1 cellular context compared by ENCODE assay signal in genomic region chr7:10981317-10981716, GRCh38.
TF ChIP-seq lines count a peak whose summit lies in the region.

No MANE protein-coding gene starts in this region.

TF ChIP-seq in K562, 482 proteins besides CTCF, POLR2A, EP300 and RAD21 (continued from another document):
- no peak for TF ChIP-seq ZNF592 (IDR thresholded peaks at IDR 0.05)
- no peak for TF ChIP-seq TCF7 (IDR thresholded peaks at IDR 0.05; ENCODE audit: borderline replicate concordance)
- TF ChIP-seq ZNF764 (CRISPR knock-in tag; IDR thresholded peaks at IDR 0.05; ENCODE audit: low read depth): no peak
- TF ChIP-seq SMAD4 (CRISPR knock-in tag; conservative IDR thresholded peaks at IDR 0.05): no peak
- TF ChIP-seq ZNF655 (CRISPR knock-in tag; IDR thresholded peaks at IDR 0.05): no peak
- TF ChIP-seq HMG20A (CRISPR knock-in tag; conservative IDR thresholded peaks at IDR 0.05): no peak
- no peak for TF ChIP-seq ZBTB9 (CRISPR knock-in tag; IDR thresholded peaks at IDR 0.05)
- TF ChIP-seq ZBTB49 (CRISPR knock-in tag; IDR thresholded peaks at IDR 0.05; ENCODE audit: borderline replicate concordance): no peak
